In genomic region chr5:93607367-93608258, GRCh38 we compare ENCODE assay signal across 8 cellular contexts. TPM values are rescaled to one million over a fixed set of nuclear protein-coding genes. Genes with fewer than 3 reads are reported as not detected.
DNase-seq lines count a peak whose midpoint lies in the region; ATAC-seq, FAIRE-seq and TF ChIP-seq lines count a peak whose summit lies in the region.

No MANE protein-coding gene starts in this region.

- H4K20me1 ChIP-seq in H9 (ENCODE audit: control insufficient read depth, insufficient read depth, insufficient read length) (no peaks in the 10 kb centered on the region), MM.1S (ENCODE audit: insufficient read depth, low read length) (no peaks in the 10 kb centered on the region)

- H3K4ac ChIP-seq in H9 (ENCODE audit: low read depth, low read length), result no peak overlapping the region

- intact Hi-C loops in right cardiac atrium (cut with DNase I), result loop anchor here in 2 of 4 donors (10.0 kb wide), 2 partner anchors 187 to 197 kb away; no protein-coding TSS in a partner anchor

- no peak overlapping the region for H3T11ph ChIP-seq in H9 (ENCODE audit: low read length)

- no peak overlapping the region for H2BK120ac ChIP-seq in H9 (ENCODE audit: low read depth, low read length, poor library complexity, severe bottlenecking)

- H3K27me3 ChIP-seq in H9 (ENCODE audit: insufficient read depth, low read length), result peaks cover 83% of the 10 kb centered on the region
- H3K27me3 ChIP-seq in MM.1S (replicated peaks; ENCODE audit: insufficient read depth, low read length), result peaks cover 9% of the 10 kb centered on the region
- no peaks in the 10 kb centered on the region for H3K27me3 ChIP-seq in right cardiac atrium (ENCODE audit: control insufficient read depth, insufficient read depth)

- H2AFZ ChIP-seq in H9 (ENCODE audit: low read length) (no peak overlapping the region), MM.1S (ENCODE audit: low read length) (peak overlapping the region; percentile 49; the same call in 1 of the 2 replicates)

- H3K27me3 Mint-ChIP-seq in H9 (ENCODE audit: low read depth), result no peaks in the 10 kb centered on the region
- H3K27me3 Mint-ChIP-seq in activated CD4-positive, alpha-beta memory T cell treated with anti-CD3 and anti-CD28 coated beads, Interleukin-2, amount 10 ng/mL, durations not matched to agents 7 days and 5 days, result peaks cover 84% of the 10 kb centered on the region

- CTCF ChIA-PET in activated CD4-positive, alpha-beta memory T cell treated with anti-CD3 and anti-CD28 coated beads, Interleukin-2, amount 10 ng/mL, durations not matched to agents 7 days and 5 days (lab: Charles Lee), result interaction anchor here (1.1 to 2.4 kb wide), 9 partner anchors 10 to 308 kb away, joined by 3 to 17 read pairs (median 5); no protein-coding TSS in a partner anchor

- H3K23ac ChIP-seq in H9 (ENCODE audit: insufficient read length, low read depth, low read length), result no peak overlapping the region

- no peak overlapping the region for H3K18ac ChIP-seq in H9 (ENCODE audit: insufficient read length, low read depth, low read length)

- H2AK5ac ChIP-seq in H9 (ENCODE audit: insufficient read length, low read length), result no peak overlapping the region

- no peak overlapping the region for H3K56ac ChIP-seq in H9 (ENCODE audit: insufficient read length, low read depth, low read length)

- H3K23me2 ChIP-seq in H9 (ENCODE audit: insufficient read length, low read depth, low read length, poor library complexity, severe bottlenecking), result peaks cover 8% of the 10 kb centered on the region

- H3K4me1 ChIP-seq in H9 (ENCODE audit: insufficient read depth, low read length), result peaks cover 3% of the 10 kb centered on the region; the same call in 1 of the 2 replicates
- no peaks in the 10 kb centered on the region for H3K4me1 ChIP-seq in MM.1S (ENCODE audit: low read length)
- no peaks in the 10 kb centered on the region for H3K4me1 ChIP-seq in right cardiac atrium (ENCODE audit: control insufficient read depth, insufficient read depth, low read length)

- no peak overlapping the region for H3K27ac ChIP-seq in H9 (ENCODE audit: insufficient read length, low read depth, low read length)
- no peak overlapping the region for H3K27ac ChIP-seq in MM.1S (ENCODE audit: low read length)
- peak overlapping the region; percentile 34 for H3K27ac ChIP-seq in right cardiac atrium (ENCODE audit: low read length)

- no CpG with 5 or more reads among the region's 19 CpGs for WGBS in H9 (ENCODE audit: extremely low coverage, insufficient read length, low lambda C conversion rate)
- WGBS in right cardiac atrium, result 8% methylated on average over 19 of the region's 19 CpGs

- H2BK20ac ChIP-seq in H9 (ENCODE audit: low read depth, low read length, poor library complexity, severe bottlenecking), result no peak overlapping the region

- FAIRE-seq in A204.1 (lab: Jason Lieb, UNC), result peak; percentile 88

- H4K91ac ChIP-seq in H9 (ENCODE audit: insufficient read length, low read depth, low read length), result no peak overlapping the region

- H3K9me3 Mint-ChIP-seq in H9, result peaks cover 2 to 21% of the 10 kb centered on the region in 2 experiments; a peak in 3 of 5 replicates
- H3K9me3 Mint-ChIP-seq in activated CD4-positive, alpha-beta memory T cell treated with anti-CD3 and anti-CD28 coated beads, Interleukin-2, amount 10 ng/mL, durations not matched to agents 7 days and 5 days, result no peaks in the 10 kb centered on the region
- H3K9me3 Mint-ChIP-seq in stimulated activated effector memory CD8-positive, alpha-beta T cell treated with anti-CD3 and anti-CD28 coated beads, Interleukin-12 subunit alpha, Interleukin-12 subunit beta, amount 100 ng/mL, for 72 hours, result no peaks in the 10 kb centered on the region

- no peaks in the 10 kb centered on the region for H3K9me2 ChIP-seq in MM.1S (replicated peaks; ENCODE audit: insufficient read depth, low read length)

- H3K9ac ChIP-seq in H9 (ENCODE audit: extremely low read depth, insufficient read length, low read length), result no peak overlapping the region
- no peak overlapping the region for H3K9ac ChIP-seq in MM.1S (ENCODE audit: low read length)

- H3K27ac Mint-ChIP-seq in H9, result no peak overlapping the region
- no peak overlapping the region for H3K27ac Mint-ChIP-seq in activated CD4-positive, alpha-beta memory T cell treated with anti-CD3 and anti-CD28 coated beads, Interleukin-2, amount 10 ng/mL, durations not matched to agents 7 days and 5 days
- H3K27ac Mint-ChIP-seq in stimulated activated effector memory CD8-positive, alpha-beta T cell treated with anti-CD3 and anti-CD28 coated beads, Interleukin-12 subunit alpha, Interleukin-12 subunit beta, amount 100 ng/mL, for 72 hours, result no peak overlapping the region

- no peak overlapping the region for H2BK15ac ChIP-seq in H9 (ENCODE audit: low read depth, low read length)

- H3K4me2 ChIP-seq in H9 (ENCODE audit: insufficient read depth, insufficient read length, low read length), result peak overlapping the region; percentile 51
- H3K4me2 ChIP-seq in MM.1S (ENCODE audit: low read depth, low read length), result peak overlapping the region; percentile 59

- no peaks in the 10 kb centered on the region for H3K36me3 Mint-ChIP-seq in H9 (ENCODE audit: insufficient read depth in 1 of 3, low read depth in 3 of 3)
- H3K36me3 Mint-ChIP-seq in activated CD4-positive, alpha-beta memory T cell treated with anti-CD3 and anti-CD28 coated beads, Interleukin-2, amount 10 ng/mL, durations not matched to agents 7 days and 5 days (ENCODE audit: low read depth), result peaks cover 2% of the 10 kb centered on the region
- no peaks in the 10 kb centered on the region for H3K36me3 Mint-ChIP-seq in stimulated activated effector memory CD8-positive, alpha-beta T cell treated with anti-CD3 and anti-CD28 coated beads, Interleukin-12 subunit alpha, Interleukin-12 subunit beta, amount 100 ng/mL, for 72 hours

- TF ChIP-seq CTCF in H9 (conservative IDR thresholded peaks at IDR 0.05) (peak; percentile 65), MM.1S (IDR thresholded peaks at IDR 0.05; ENCODE audit: low read length) (peak; percentile 56)

- no peaks in the 10 kb centered on the region for H3K79me2 ChIP-seq in H9 (ENCODE audit: insufficient read depth, low read length)
- H3K79me2 ChIP-seq in MM.1S (ENCODE audit: low read length), result no peaks in the 10 kb centered on the region

- DNase-seq in ELR (ENCODE audit: low read depth) (peak; percentile 71), H9 (peak; percentile 83), MM.1S (peak; percentile 59), right cardiac atrium (peak in 1 of 3 donors; percentile 37), mesenteric fat pad (ENCODE audit: low spot score) (no peak)
- peak; percentile 33 for DNase-seq in activated CD4-positive, alpha-beta memory T cell treated with anti-CD3 and anti-CD28 coated beads, Interleukin-2, amount 10 ng/mL, durations not matched to agents 7 days and 5 days
- no peak for DNase-seq in stimulated activated effector memory CD8-positive, alpha-beta T cell treated with anti-CD3 and anti-CD28 coated beads, Interleukin-12 subunit alpha, Interleukin-12 subunit beta, amount 100 ng/mL, for 72 hours (ENCODE audit: low spot score in 2 of 2)

- no peaks in the 10 kb centered on the region for H3K36me3 ChIP-seq in MM.1S (replicated peaks; ENCODE audit: insufficient read depth, low read length)

- no peaks in the 10 kb centered on the region for H3K79me1 ChIP-seq in H9 (ENCODE audit: insufficient read depth, low read depth, low read length, poor library complexity, severe bottlenecking)

- H3K4me3 ChIP-seq in MM.1S (ENCODE audit: low read length) (0 out of 2 replicates have a peak overlapping the region, but pooled peaks have one; percentile 24), right cardiac atrium (ENCODE audit: low read length) (peak overlapping the region; percentile 1)

- no peak overlapping the region for H4K5ac ChIP-seq in H9 (ENCODE audit: insufficient read length, low read depth, low read length)

- no peaks in the 10 kb centered on the region for H3F3A ChIP-seq in MM.1S (ENCODE audit: insufficient read depth, low read length)

- no peak overlapping the region for H4K8ac ChIP-seq in H9 (replicated peaks; ENCODE audit: insufficient read length, low read depth, low read length)

- H3K4me1 Mint-ChIP-seq in H9, result peaks cover 23 to 50% of the 10 kb centered on the region in 2 experiments
- peaks cover 14% of the 10 kb centered on the region for H3K4me1 Mint-ChIP-seq in activated CD4-positive, alpha-beta memory T cell treated with anti-CD3 and anti-CD28 coated beads, Interleukin-2, amount 10 ng/mL, durations not matched to agents 7 days and 5 days
- peaks cover 26% of the 10 kb centered on the region for H3K4me1 Mint-ChIP-seq in stimulated activated effector memory CD8-positive, alpha-beta T cell treated with anti-CD3 and anti-CD28 coated beads, Interleukin-12 subunit alpha, Interleukin-12 subunit beta, amount 100 ng/mL, for 72 hours

- POLR2A ChIA-PET in activated CD4-positive, alpha-beta memory T cell treated with anti-CD3 and anti-CD28 coated beads, Interleukin-2, amount 10 ng/mL, durations not matched to agents 7 days and 5 days (lab: Charles Lee), result no interaction called here

- no peak overlapping the region for H3K14ac ChIP-seq in H9 (ENCODE audit: insufficient read depth, low read length)

- ATAC-seq in right cardiac atrium, result peak; percentile 73 to 74
- ATAC-seq in stimulated activated effector memory CD8-positive, alpha-beta T cell treated with anti-CD3 and anti-CD28 coated beads, Interleukin-12 subunit alpha, Interleukin-12 subunit beta, amount 100 ng/mL, for 72 hours, result peak; percentile 84

- H3K9me3 ChIP-seq in H9 (ENCODE audit: control insufficient read depth, low read depth, low read length) (no peaks in the 10 kb centered on the region), MM.1S (replicated peaks; ENCODE audit: insufficient read depth, low read length) (no peaks in the 10 kb centered on the region), right cardiac atrium (ENCODE audit: control insufficient read depth, low read length) (no peaks in the 10 kb centered on the region)

- no peak overlapping the region for H2BK5ac ChIP-seq in H9 (ENCODE audit: insufficient read length, low read length)

- peak overlapping the region in 1 of 2 experiments; percentile 74; a peak in 3 of 5 replicates for H3K4me3 Mint-ChIP-seq in H9
- no peak overlapping the region for H3K4me3 Mint-ChIP-seq in activated CD4-positive, alpha-beta memory T cell treated with anti-CD3 and anti-CD28 coated beads, Interleukin-2, amount 10 ng/mL, durations not matched to agents 7 days and 5 days
- peak overlapping the region; percentile 26 for H3K4me3 Mint-ChIP-seq in stimulated activated effector memory CD8-positive, alpha-beta T cell treated with anti-CD3 and anti-CD28 coated beads, Interleukin-12 subunit alpha, Interleukin-12 subunit beta, amount 100 ng/mL, for 72 hours

- no peak overlapping the region for H2BK12ac ChIP-seq in H9 (ENCODE audit: insufficient read length, low read depth, low read length)

RNA-seq across cellular contexts. Expression of gene NR2F1, which starts 24.6 kb away (rescaled TPM):
- total RNA-seq in H9 (2021), result not detected in 2 replicates
- total RNA-seq in activated CD4-positive, alpha-beta memory T cell treated with anti-CD3 and anti-CD28 coated beads, Interleukin-2, amount 10 ng/mL, durations not matched to agents 7 days and 5 days, result not detected
- total RNA-seq in right cardiac atrium, result 10 to 100 TPM; 22.1 to 59.2 (median 42.6) TPM
- polyA plus RNA-seq in right cardiac atrium, result 29.0 TPM
- total RNA-seq in mesenteric fat pad, result 71.5 TPM

RNA-seq across cellular contexts. Expression of gene NR2F1-AS1, which starts 26.6 kb away (rescaled TPM):
- total RNA-seq in H9 (2021) (1.7 and 1.9 TPM in 2 replicates), right cardiac atrium (10 to 100 TPM in 3 of 4 donors, 1 to 10 TPM in 1; 7.8 to 13.2 (median 11.8) TPM), mesenteric fat pad (23.2 TPM)
- total RNA-seq in activated CD4-positive, alpha-beta memory T cell treated with anti-CD3 and anti-CD28 coated beads, Interleukin-2, amount 10 ng/mL, durations not matched to agents 7 days and 5 days, result not detected
- polyA plus RNA-seq in right cardiac atrium, result 10.3 TPM

Comparison
In these comparisons a context has a peak if more than half of its experiments do, and no peak if none do; other contexts are left out.
1. DNase-seq: peak in ELR (single experiment), H9 (single experiment), MM.1S (single experiment) and activated CD4-positive, alpha-beta memory T cell treated with anti-CD3 and anti-CD28 coated beads, Interleukin-2, amount 10 ng/mL, durations not matched to agents 7 days and 5 days (single experiment); none in stimulated activated effector memory CD8-positive, alpha-beta T cell treated with anti-CD3 and anti-CD28 coated beads, Interleukin-12 subunit alpha, Interleukin-12 subunit beta, amount 100 ng/mL, for 72 hours (0 of 2) and mesenteric fat pad (single experiment).
2. RNA of gene NR2F1, which starts 24.6 kb away (total RNA-seq): 71.5 TPM in mesenteric fat pad (single experiment) and 22.1 to 59.2 TPM in right cardiac atrium; not detected in H9 and not detected in activated CD4-positive, alpha-beta memory T cell treated with anti-CD3 and anti-CD28 coated beads, Interleukin-2, amount 10 ng/mL, durations not matched to agents 7 days and 5 days; every median in the first group is over 10 times any median in the second.